10 cellular contexts compared by ENCODE assay signal in genomic region chr18:58216071-58216471, GRCh38.
A peak's percentile ranks its signal among the peaks of the same experiment; 100 is the strongest.
DNase-seq lines count a peak whose midpoint lies in the region; ATAC-seq and TF ChIP-seq lines count a peak whose summit lies in the region.
"Had no signal": no experiment of that assay in that cellular context is flagged by ENCODE, and none has a peak within 500 bp of the region (broad histone marks: within the 10 kb centered on the region; RNA-seq: fewer than 3 reads in every experiment).

No MANE protein-coding gene starts in this region.

- H3K4me3 ChIP-seq in cardiac fibroblast (replicated peaks in 1 of 2; ENCODE audit: low read depth in 2 of 2, low read length in 2 of 2) = no peak overlapping the region

- H3K27me3 Mint-ChIP-seq in mesothelial cell of epicardium (ENCODE audit: low read depth) = no peaks in the 10 kb centered on the region

- peak overlapping the region; percentile 3 for H3K27ac Mint-ChIP-seq in mesothelial cell of epicardium
- H3K27ac Mint-ChIP-seq: activated CD4-positive, alpha-beta T cell treated with anti-CD3 and anti-CD28 coated beads for 36 hours had no signal

- peak; percentile 22 to 38 for DNase-seq in cardiac fibroblast (ENCODE audit: low read depth in 2 of 2)
- DNase-seq in mesothelial cell of epicardium (ENCODE audit: low spot score in 2 of 2, unreplicated experiment in 2 of 2) = no peak
- no peak for DNase-seq in NCI-H1694 treated with DMSO at 0.1 percent for 48 hours (lab: John Stamatoyannopoulos, UW)
- DNase-seq in GDM1 (lab: John Stamatoyannopoulos, UW) = no peak
- DNase-seq in epidermal melanocyte (ENCODE audit: insufficient read length, low spot score) = no peak
- DNase-seq: activated CD4-positive, alpha-beta T cell treated with anti-CD3 and anti-CD28 coated beads for 36 hours; central memory CD4-positive, alpha-beta T cell had no signal

- H3K9me3 Mint-ChIP-seq in mesothelial cell of epicardium = no peaks in the 10 kb centered on the region

- no peaks in the 10 kb centered on the region for H3K36me3 Mint-ChIP-seq in mesothelial cell of epicardium

- peaks cover 54% of the 10 kb centered on the region for H3K4me1 Mint-ChIP-seq in mesothelial cell of epicardium

- H3K4me3 Mint-ChIP-seq in mesothelial cell of epicardium = no peak overlapping the region
- H3K4me3 Mint-ChIP-seq: activated CD4-positive, alpha-beta T cell treated with anti-CD3 and anti-CD28 coated beads for 36 hours had no signal

- TF ChIP-seq CTCF in cardiac fibroblast (IDR thresholded peaks at IDR 0.05; ENCODE audit: low read depth, low read length) (no peak), mesothelial cell of epicardium (IDR thresholded peaks at IDR 0.05; ENCODE audit: unreplicated experiment) (no peak)

- ATAC-seq in GM18502 (IDR thresholded peaks at IDR 0.05; ENCODE audit: poor library complexity, unreplicated experiment) = peak; percentile 54
- peak; percentile 45 for ATAC-seq in HG03039 (IDR thresholded peaks at IDR 0.05; ENCODE audit: unreplicated experiment)
- ATAC-seq in HG03457 (IDR thresholded peaks at IDR 0.05; ENCODE audit: unreplicated experiment) = no peak
- ATAC-seq: activated CD4-positive, alpha-beta T cell treated with anti-CD3 and anti-CD28 coated beads for 36 hours had no signal

Comparison
In these comparisons a context has a peak if more than half of its experiments do, and no peak if none do; other contexts are left out.
1. DNase-seq: peak in cardiac fibroblast (2 of 2); none in mesothelial cell of epicardium (0 of 2), NCI-H1694 treated with DMSO at 0.1 percent for 48 hours (single experiment), GDM1 (single experiment) and epidermal melanocyte (single experiment).